28 cellular contexts compared by ENCODE assay signal in the genomic region with DNA sequence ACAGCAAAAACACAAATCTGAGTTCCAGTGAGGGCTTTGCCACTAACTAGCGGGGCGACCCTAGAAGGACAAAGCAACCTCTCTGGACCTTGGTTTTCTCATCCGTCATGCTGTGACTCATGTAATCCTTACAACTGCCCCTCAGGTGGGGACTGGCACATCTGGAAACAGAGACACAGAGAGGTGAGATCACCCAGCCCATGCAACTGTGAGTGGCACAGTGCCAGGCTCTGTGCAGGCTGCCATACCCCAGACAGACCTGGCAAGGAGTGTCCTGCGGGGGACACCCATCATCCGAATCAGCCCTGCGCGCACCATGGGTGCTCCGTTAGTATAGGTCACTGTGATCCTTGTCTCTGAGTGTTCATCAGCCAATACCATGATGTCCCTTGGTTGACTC.
"Had no signal": no experiment of that assay in that cellular context is flagged by ENCODE, and none has a peak within 500 bp of the region (broad histone marks: within the 10 kb centered on the region; RNA-seq: fewer than 3 reads in every experiment).

No MANE protein-coding gene starts in this region.

- ATAC-seq: activated CD8-positive, alpha-beta T cell treated with anti-CD3 and anti-CD28 coated beads for 36 hours; activated T-cell treated with anti-CD3 and anti-CD28 coated beads, Interleukin-2, amount 50 U/mL, for 4 hours; activated T-helper 17 cell treated with anti-CD3 and anti-CD28 coated beads, Interleukin-2, amount 50 U/mL, for 72 hours; esophagus mucosa; sciatic nerve; stimulated activated memory B cell treated with anti-CD40 and anti-IgM and Interleukin-4, amounts not matched to agents 10 μg/mL and 1 μg/mL and 100 μg/mL, for 72 hours; stimulated activated naive CD8-positive, alpha-beta T cell treated with anti-CD3 and anti-CD28 coated beads, Interleukin-15, amount 100 ng/mL, for 72 hours; T-cell had no signal

- H3K36me3 Mint-ChIP-seq: T-cell had no signal

- H3K4me1 Mint-ChIP-seq: activated T-helper 17 cell treated with anti-CD3 and anti-CD28 coated beads, Interleukin-2, amount 50 U/mL, for 72 hours; central memory CD8-positive, alpha-beta T cell; stimulated activated naive CD8-positive, alpha-beta T cell treated with anti-CD3 and anti-CD28 coated beads, Interleukin-15, amount 100 ng/mL, for 72 hours; T-cell had no signal

- H3K4me3 Mint-ChIP-seq: activated B cell treated with CpG ODN at 0.5 μM for 24 hours; activated CD8-positive, alpha-beta T cell treated with anti-CD3 and anti-CD28 coated beads for 36 hours; activated T-cell treated with anti-CD3 and anti-CD28 coated beads, Interleukin-2, amount 50 U/mL, for 4 hours; activated T-helper 17 cell treated with anti-CD3 and anti-CD28 coated beads, Interleukin-2, amount 50 U/mL, for 72 hours; central memory CD8-positive, alpha-beta T cell; nephron; stimulated activated memory B cell treated with anti-CD40 and anti-IgM and Interleukin-4, amounts not matched to agents 10 μg/mL and 1 μg/mL and 100 μg/mL, for 72 hours; stimulated activated naive CD8-positive, alpha-beta T cell treated with anti-CD3 and anti-CD28 coated beads, Interleukin-15, amount 100 ng/mL, for 72 hours; T-cell had no signal

- H3K4me1 ChIP-seq: colonic mucosa, prostate gland had no signal

- H3K27me3 Mint-ChIP-seq: activated B cell treated with CpG ODN at 0.5 μM for 24 hours; activated CD8-positive, alpha-beta T cell treated with anti-CD3 and anti-CD28 coated beads for 36 hours; activated T-helper 17 cell treated with anti-CD3 and anti-CD28 coated beads, Interleukin-2, amount 50 U/mL, for 72 hours; central memory CD8-positive, alpha-beta T cell; stimulated activated memory B cell treated with anti-CD40 and anti-IgM and Interleukin-4, amounts not matched to agents 10 μg/mL and 1 μg/mL and 100 μg/mL, for 72 hours; stimulated activated naive CD8-positive, alpha-beta T cell treated with anti-CD3 and anti-CD28 coated beads, Interleukin-15, amount 100 ng/mL, for 72 hours; T-cell had no signal

- H3K9me3 Mint-ChIP-seq: activated B cell treated with CpG ODN at 0.5 μM for 24 hours; activated CD8-positive, alpha-beta T cell treated with anti-CD3 and anti-CD28 coated beads for 36 hours; activated T-cell treated with anti-CD3 and anti-CD28 coated beads, Interleukin-2, amount 50 U/mL, for 4 hours; activated T-helper 17 cell treated with anti-CD3 and anti-CD28 coated beads, Interleukin-2, amount 50 U/mL, for 72 hours; central memory CD8-positive, alpha-beta T cell; nephron; stimulated activated memory B cell treated with anti-CD40 and anti-IgM and Interleukin-4, amounts not matched to agents 10 μg/mL and 1 μg/mL and 100 μg/mL, for 72 hours; stimulated activated naive CD8-positive, alpha-beta T cell treated with anti-CD3 and anti-CD28 coated beads, Interleukin-15, amount 100 ng/mL, for 72 hours; T-cell had no signal

- H3K9me3 ChIP-seq: colonic mucosa, heart left ventricle, ovary, prostate gland, thyroid gland, upper lobe of left lung, vagina had no signal

- H3K36me3 ChIP-seq: colonic mucosa, left ventricle myocardium inferior, ovary, prostate gland, thyroid gland, upper lobe of left lung, vagina had no signal

- H3K27ac ChIP-seq: colonic mucosa, heart left ventricle, ovary, prostate gland, skin epidermis, thyroid gland, upper lobe of left lung, vagina had no signal

- H3K27me3 ChIP-seq: colonic mucosa, heart left ventricle, ovary, thyroid gland, upper lobe of left lung, vagina had no signal

- DNase-seq: activated B cell treated with CpG ODN at 0.5 μM for 24 hours; activated CD4-positive, alpha-beta T cell treated with anti-CD3 and anti-CD28 coated beads, Interleukin-2, amount 50 U/mL, for 1 hour; activated CD8-positive, alpha-beta T cell treated with anti-CD3 and anti-CD28 coated beads for 36 hours; activated gamma-delta T cell treated with Interleukin-2 at 50 U/mL for 16 hours; activated naive CD4-positive, alpha-beta T cell treated with anti-CD3 and anti-CD28 coated beads, Interleukin-2, amount 50 U/mL, for 16 hours; activated T-cell treated with anti-CD3 and anti-CD28 coated beads, Interleukin-2, amount 50 U/mL, for 4 hours; amniotic stem cell; colonic mucosa; foreskin fibroblast; heart left ventricle; left ventricle myocardium inferior; ovary; retina; stimulated activated CD4-positive, alpha-beta T cell treated with anti-CD3 and anti-CD28 coated beads, Interleukin-4, amount 100 ng/mL, for 4 hours; stimulated activated CD8-positive, alpha-beta memory T cell treated with anti-CD3 and anti-CD28 coated beads, Interleukin-4, amount 100 ng/mL, for 48 hours; stimulated activated naive CD8-positive, alpha-beta T cell treated with anti-CD3 and anti-CD28 coated beads, Interleukin-15, amount 100 ng/mL, for 72 hours; T-cell; upper lobe of left lung had no signal

- H3K27ac Mint-ChIP-seq: activated B cell treated with CpG ODN at 0.5 μM for 24 hours; activated CD8-positive, alpha-beta T cell treated with anti-CD3 and anti-CD28 coated beads for 36 hours; activated T-helper 17 cell treated with anti-CD3 and anti-CD28 coated beads, Interleukin-2, amount 50 U/mL, for 72 hours; stimulated activated memory B cell treated with anti-CD40 and anti-IgM and Interleukin-4, amounts not matched to agents 10 μg/mL and 1 μg/mL and 100 μg/mL, for 72 hours; T-cell had no signal

- H3K4me3 ChIP-seq: colonic mucosa, heart left ventricle, left ventricle myocardium inferior, ovary, prostate gland, skin epidermis, thyroid gland, upper lobe of left lung, vagina had no signal
